ENCODE assay signal across 1 cellular context in the genomic region with DNA sequence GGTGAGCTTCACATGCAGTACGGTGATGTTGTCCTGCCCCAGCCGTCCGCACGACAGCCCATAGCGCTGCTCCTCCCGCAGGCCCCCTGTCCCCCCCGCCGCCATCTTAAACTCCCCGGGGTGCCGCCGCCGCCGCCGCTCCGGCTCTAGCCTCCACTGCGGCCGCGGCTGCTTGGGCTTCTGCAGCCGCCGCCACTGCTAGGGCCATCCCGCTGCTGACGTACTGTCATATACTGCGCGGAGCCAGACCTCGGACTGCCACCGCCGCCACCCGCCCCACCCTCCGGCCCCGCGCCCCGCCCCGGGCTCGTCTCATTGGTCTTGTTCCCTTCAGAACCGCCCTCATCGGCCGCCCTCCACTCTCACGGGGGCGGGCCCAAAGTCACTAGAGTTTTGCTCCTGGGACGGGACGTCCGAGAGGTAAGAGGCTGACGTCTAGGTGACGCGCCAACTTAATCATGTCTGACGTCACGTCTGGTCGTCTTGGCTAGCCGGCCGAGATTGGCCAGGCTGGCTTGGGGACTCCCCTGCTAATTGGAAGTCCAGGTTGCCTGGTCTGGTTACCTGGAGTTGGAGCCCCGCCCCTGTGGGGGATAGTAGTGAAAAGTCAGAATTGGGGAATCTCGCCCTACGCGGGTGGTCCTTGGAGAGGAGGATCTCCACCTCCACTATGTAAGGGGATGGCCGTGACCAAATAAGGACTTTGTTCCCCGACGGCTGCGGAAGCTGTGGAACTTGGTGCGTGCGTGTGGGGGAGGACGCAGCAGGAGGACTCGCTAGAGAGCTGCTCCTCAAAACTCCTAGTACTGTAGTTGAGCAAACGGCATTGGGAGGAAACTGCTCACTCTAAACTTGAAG.
TF ChIP-seq lines count a peak whose summit lies in the region.

A gene (minus strand): TSS at position 235 of the 858 bp plus-strand sequence. CDS start 130 bp downstream, at position 105.

TF ChIP-seq in HepG2, 621 proteins besides CTCF, POLR2A, EP300 and RAD21 (continued from another document and continues in another):
- TF ChIP-seq, protein P1, sequence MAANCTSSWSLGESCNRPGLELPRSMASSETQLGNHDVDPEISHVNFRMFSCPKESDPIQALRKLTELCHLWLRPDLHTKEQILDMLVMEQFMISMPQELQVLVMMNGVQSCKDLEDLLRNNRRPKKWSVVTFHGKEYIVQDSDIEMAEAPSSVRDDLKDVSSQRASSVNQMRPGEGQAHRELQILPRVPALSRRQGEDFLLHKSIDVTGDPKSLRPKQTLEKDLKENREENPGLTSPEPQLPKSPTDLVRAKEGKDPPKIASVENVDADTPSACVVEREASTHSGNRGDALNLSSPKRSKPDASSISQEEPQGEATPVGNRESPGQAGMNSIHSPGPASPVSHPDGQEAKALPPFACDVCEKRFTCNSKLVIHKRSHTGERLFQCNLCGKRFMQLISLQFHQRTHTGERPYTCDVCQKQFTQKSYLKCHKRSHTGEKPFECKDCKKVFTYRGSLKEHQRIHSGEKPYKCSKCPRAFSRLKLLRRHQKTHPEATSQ (CRISPR knock-in tag; IDR thresholded peaks at IDR 0.05; ENCODE audit: borderline replicate concordance) = peak; percentile 22; the same call in 1 of the 2 replicates
- TF ChIP-seq ZNF34 (CRISPR knock-in tag; IDR thresholded peaks at IDR 0.05; ENCODE audit: borderline replicate concordance) (no peak), ZNF564 (CRISPR knock-in tag; IDR thresholded peaks at IDR 0.05) (no peak), HDAC1 (CRISPR knock-in tag; IDR thresholded peaks at IDR 0.05) (peak; percentile 75), ZFYVE20 (CRISPR knock-in tag; IDR thresholded peaks at IDR 0.05; ENCODE audit: borderline replicate concordance, low read depth) (no peak), KLF11 (CRISPR knock-in tag; IDR thresholded peaks at IDR 0.05) (0 out of 2 replicates have a peak, but pooled peaks have one; percentile 30), GABPA (IDR thresholded peaks at IDR 0.05; ENCODE audit: low read depth, low read length) (no peak), GABPA (CRISPR knock-in tag; IDR thresholded peaks at IDR 0.05; ENCODE audit: low read depth) (peak; percentile 67), SRF (IDR thresholded peaks at IDR 0.05; ENCODE audit: low read depth, low read length) (peak; percentile 84), KDM3A (CRISPR knock-in tag; IDR thresholded peaks at IDR 0.05; ENCODE audit: low read depth) (no peak), NRL (CRISPR knock-in tag; IDR thresholded peaks at IDR 0.05; ENCODE audit: borderline replicate concordance) (no peak), MEF2D (CRISPR knock-in tag; IDR thresholded peaks at IDR 0.05) (no peak; the same call in 1 of the 2 replicates), TEAD3 (CRISPR knock-in tag; optimal IDR thresholded peaks at IDR 0.05; ENCODE audit: borderline replicate concordance) (no peak), NFIC (IDR thresholded peaks at IDR 0.05; ENCODE audit: low read length) (no peak), KLF15 (CRISPR knock-in tag; IDR thresholded peaks at IDR 0.05; ENCODE audit: borderline replicate concordance) (no peak; the same call in 1 of the 2 replicates), SAP130 (CRISPR knock-in tag; IDR thresholded peaks at IDR 0.05; ENCODE audit: low read depth) (peak; percentile 81), SAFB2 (CRISPR knock-in tag; IDR thresholded peaks at IDR 0.05; ENCODE audit: borderline replicate concordance, low read depth) (peak; percentile 53; the same call in 1 of the 2 replicates), ZNF501 (CRISPR knock-in tag; IDR thresholded peaks at IDR 0.05) (peak; percentile 77; the same call in 1 of the 2 replicates), ASH2L (IDR thresholded peaks at IDR 0.05; ENCODE audit: insufficient read length, low read depth, low read length) (peak; percentile 36), TCF7 (IDR thresholded peaks at IDR 0.05; ENCODE audit: low read depth) (no peak), TOPORS (CRISPR knock-in tag; IDR thresholded peaks at IDR 0.05) (peak; percentile 69; the same call in 1 of the 2 replicates), ZNF777 (CRISPR knock-in tag; IDR thresholded peaks at IDR 0.05) (peak; percentile 94), ZNF781 (CRISPR knock-in tag; IDR thresholded peaks at IDR 0.05; ENCODE audit: borderline replicate concordance, not compliant biosample characterization) (no peak)
- TF ChIP-seq, protein P2, sequence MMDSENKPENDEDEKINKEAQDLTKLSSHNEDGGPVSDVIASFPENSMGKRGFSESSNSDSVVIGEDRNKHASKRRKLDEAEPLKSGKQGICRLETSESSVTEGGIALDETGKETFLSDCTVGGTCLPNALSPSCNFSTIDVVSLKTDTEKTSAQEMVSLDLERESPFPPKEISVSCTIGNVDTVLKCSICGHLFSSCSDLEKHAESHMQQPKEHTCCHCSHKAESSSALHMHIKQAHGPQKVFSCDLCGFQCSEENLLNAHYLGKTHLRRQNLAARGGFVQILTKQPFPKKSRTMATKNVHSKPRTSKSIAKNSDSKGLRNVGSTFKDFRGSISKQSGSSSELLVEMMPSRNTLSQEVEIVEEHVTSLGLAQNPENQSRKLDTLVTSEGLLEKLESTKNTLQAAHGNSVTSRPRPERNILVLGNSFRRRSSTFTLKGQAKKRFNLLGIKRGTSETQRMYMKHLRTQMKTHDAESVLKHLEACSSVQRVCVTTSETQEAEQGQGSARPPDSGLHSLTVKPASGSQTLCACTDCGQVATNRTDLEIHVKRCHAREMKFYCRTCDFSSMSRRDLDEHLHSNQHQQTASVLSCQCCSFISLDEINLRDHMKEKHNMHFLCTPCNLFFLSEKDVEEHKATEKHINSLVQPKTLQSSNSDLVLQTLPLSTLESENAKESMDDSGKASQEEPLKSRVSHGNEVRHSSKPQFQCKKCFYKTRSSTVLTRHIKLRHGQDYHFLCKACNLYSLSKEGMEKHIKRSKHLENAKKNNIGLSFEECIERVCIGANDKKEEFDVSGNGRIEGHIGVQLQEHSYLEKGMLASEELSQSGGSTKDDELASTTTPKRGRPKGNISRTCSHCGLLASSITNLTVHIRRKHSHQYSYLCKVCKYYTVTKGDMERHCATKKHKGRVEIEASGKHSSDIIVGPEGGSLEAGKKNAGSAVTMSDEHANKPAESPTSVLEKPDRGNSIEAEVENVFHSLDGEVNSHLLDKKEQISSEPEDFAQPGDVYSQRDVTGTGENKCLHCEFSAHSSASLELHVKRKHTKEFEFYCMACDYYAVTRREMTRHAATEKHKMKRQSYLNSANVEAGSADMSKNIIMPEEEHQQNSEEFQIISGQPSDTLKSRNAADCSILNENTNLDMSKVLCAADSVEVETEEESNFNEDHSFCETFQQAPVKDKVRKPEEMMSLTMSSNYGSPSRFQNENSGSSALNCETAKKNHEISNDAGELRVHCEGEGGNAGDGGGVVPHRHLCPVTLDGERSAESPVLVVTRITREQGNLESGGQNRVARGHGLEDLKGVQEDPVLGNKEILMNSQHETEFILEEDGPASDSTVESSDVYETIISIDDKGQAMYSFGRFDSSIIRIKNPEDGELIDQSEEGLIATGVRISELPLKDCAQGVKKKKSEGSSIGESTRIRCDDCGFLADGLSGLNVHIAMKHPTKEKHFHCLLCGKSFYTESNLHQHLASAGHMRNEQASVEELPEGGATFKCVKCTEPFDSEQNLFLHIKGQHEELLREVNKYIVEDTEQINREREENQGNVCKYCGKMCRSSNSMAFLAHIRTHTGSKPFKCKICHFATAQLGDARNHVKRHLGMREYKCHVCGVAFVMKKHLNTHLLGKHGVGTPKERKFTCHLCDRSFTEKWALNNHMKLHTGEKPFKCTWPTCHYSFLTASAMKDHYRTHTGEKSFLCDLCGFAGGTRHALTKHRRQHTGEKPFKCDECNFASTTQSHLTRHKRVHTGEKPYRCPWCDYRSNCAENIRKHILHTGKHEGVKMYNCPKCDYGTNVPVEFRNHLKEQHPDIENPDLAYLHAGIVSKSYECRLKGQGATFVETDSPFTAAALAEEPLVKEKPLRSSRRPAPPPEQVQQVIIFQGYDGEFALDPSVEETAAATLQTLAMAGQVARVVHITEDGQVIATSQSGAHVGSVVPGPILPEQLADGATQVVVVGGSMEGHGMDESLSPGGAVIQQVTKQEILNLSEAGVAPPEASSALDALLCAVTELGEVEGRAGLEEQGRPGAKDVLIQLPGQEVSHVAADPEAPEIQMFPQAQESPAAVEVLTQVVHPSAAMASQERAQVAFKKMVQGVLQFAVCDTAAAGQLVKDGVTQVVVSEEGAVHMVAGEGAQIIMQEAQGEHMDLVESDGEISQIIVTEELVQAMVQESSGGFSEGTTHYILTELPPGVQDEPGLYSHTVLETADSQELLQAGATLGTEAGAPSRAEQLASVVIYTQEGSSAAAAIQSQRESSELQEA (CRISPR knock-in tag; IDR thresholded peaks at IDR 0.05; ENCODE audit: not compliant biosample characterization) = no peak
- TF ChIP-seq, protein P3, sequence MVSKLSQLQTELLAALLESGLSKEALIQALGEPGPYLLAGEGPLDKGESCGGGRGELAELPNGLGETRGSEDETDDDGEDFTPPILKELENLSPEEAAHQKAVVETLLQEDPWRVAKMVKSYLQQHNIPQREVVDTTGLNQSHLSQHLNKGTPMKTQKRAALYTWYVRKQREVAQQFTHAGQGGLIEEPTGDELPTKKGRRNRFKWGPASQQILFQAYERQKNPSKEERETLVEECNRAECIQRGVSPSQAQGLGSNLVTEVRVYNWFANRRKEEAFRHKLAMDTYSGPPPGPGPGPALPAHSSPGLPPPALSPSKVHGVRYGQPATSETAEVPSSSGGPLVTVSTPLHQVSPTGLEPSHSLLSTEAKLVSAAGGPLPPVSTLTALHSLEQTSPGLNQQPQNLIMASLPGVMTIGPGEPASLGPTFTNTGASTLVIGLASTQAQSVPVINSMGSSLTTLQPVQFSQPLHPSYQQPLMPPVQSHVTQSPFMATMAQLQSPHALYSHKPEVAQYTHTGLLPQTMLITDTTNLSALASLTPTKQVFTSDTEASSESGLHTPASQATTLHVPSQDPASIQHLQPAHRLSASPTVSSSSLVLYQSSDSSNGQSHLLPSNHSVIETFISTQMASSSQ (IDR thresholded peaks at IDR 0.05; ENCODE audit: low read depth) = no peak
- TF ChIP-seq, protein P3 (CRISPR knock-in tag; IDR thresholded peaks at IDR 0.05; ENCODE audit: borderline replicate concordance) = peak; percentile 50; the same call in 1 of the 2 replicates
- TF ChIP-seq, protein P4, sequence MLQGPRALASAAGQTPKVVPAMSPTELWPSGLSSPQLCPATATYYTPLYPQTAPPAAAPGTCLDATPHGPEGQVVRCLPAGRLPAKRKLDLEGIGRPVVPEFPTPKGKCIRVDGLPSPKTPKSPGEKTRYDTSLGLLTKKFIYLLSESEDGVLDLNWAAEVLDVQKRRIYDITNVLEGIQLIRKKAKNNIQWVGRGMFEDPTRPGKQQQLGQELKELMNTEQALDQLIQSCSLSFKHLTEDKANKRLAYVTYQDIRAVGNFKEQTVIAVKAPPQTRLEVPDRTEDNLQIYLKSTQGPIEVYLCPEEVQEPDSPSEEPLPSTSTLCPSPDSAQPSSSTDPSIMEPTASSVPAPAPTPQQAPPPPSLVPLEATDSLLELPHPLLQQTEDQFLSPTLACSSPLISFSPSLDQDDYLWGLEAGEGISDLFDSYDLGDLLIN (CRISPR knock-in tag; IDR thresholded peaks at IDR 0.05; ENCODE audit: borderline replicate concordance) = no peak
- TF ChIP-seq, protein P5, sequence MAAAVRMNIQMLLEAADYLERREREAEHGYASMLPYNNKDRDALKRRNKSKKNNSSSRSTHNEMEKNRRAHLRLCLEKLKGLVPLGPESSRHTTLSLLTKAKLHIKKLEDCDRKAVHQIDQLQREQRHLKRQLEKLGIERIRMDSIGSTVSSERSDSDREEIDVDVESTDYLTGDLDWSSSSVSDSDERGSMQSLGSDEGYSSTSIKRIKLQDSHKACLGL (CRISPR knock-in tag; IDR thresholded peaks at IDR 0.05) = 0 out of 2 replicates have a peak, but pooled peaks have one; percentile 45
- TF ChIP-seq, protein P6, sequence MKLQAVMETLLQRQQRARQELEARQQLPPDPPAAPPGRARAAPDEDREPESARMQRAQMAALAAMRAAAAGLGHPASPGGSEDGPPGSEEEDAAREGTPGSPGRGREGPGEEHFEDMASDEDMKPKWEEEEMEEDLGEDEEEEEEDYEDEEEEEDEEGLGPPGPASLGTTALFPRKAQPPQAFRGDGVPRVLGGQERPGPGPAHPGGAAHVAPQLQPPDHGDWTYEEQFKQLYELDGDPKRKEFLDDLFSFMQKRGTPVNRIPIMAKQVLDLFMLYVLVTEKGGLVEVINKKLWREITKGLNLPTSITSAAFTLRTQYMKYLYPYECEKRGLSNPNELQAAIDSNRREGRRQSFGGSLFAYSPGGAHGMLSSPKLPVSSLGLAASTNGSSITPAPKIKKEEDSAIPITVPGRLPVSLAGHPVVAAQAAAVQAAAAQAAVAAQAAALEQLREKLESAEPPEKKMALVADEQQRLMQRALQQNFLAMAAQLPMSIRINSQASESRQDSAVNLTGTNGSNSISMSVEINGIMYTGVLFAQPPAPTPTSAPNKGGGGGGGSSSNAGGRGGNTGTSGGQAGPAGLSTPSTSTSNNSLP (IDR thresholded peaks at IDR 0.05; ENCODE audit: low read depth, low read length) = 0 out of 2 replicates have a peak, but pooled peaks have one; percentile 19
- TF ChIP-seq, protein P7, sequence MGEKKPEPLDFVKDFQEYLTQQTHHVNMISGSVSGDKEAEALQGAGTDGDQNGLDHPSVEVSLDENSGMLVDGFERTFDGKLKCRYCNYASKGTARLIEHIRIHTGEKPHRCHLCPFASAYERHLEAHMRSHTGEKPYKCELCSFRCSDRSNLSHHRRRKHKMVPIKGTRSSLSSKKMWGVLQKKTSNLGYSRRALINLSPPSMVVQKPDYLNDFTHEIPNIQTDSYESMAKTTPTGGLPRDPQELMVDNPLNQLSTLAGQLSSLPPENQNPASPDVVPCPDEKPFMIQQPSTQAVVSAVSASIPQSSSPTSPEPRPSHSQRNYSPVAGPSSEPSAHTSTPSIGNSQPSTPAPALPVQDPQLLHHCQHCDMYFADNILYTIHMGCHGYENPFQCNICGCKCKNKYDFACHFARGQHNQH (CRISPR knock-in tag; IDR thresholded peaks at IDR 0.05) = no peak
- TF ChIP-seq, protein P8, sequence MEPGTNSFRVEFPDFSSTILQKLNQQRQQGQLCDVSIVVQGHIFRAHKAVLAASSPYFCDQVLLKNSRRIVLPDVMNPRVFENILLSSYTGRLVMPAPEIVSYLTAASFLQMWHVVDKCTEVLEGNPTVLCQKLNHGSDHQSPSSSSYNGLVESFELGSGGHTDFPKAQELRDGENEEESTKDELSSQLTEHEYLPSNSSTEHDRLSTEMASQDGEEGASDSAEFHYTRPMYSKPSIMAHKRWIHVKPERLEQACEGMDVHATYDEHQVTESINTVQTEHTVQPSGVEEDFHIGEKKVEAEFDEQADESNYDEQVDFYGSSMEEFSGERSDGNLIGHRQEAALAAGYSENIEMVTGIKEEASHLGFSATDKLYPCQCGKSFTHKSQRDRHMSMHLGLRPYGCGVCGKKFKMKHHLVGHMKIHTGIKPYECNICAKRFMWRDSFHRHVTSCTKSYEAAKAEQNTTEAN (CRISPR knock-in tag; conservative IDR thresholded peaks at IDR 0.05) = peak; percentile 60; the same call in 1 of the 2 replicates
